In the genomic region with DNA sequence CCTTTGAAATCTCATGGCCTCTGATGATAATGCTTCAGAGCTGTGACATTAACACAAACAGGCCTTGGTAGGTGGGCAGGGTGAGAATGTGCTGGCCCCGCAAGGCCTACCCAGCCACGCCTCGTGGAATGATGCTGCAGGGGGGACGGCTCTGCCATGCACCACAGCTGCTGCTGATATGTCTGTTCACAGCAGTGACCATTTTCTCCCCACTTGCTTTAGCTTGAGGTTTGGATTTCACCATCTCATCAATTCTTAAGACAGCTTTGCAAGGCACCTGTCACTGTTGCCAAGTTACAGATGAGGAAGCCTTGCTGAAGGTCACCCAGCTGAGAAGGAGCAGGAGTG, we compare ENCODE assay signal across 21 cellular contexts.
"Had no signal": no experiment of that assay in that cellular context is flagged by ENCODE, and none has a peak within 500 bp of the region (broad histone marks: within the 10 kb centered on the region; RNA-seq: fewer than 3 reads in every experiment).

No MANE protein-coding gene starts in this region.

- H3K4me3 ChIP-seq: upper lobe of left lung had no signal

- ATAC-seq: activated CD8-positive, alpha-beta memory T cell treated with anti-CD3 and anti-CD28 coated beads, Interleukin-2, amount 10 ng/mL, durations not matched to agents 7 days and 5 days; activated naive CD4-positive, alpha-beta T cell treated with anti-CD3 and anti-CD28 coated beads, Interleukin-2, amount 50 U/mL, for 72 hours; activated T-helper 17 cell treated with anti-CD3 and anti-CD28 coated beads, Interleukin-2, amount 50 U/mL, for 72 hours; esophagus mucosa; stimulated activated naive CD8-positive, alpha-beta T cell treated with anti-CD3 and anti-CD28 coated beads, Interleukin-15, Interleukin-2, amounts not matched to agents 100 U/mL and 50 U/mL, for 24 hours had no signal

- H3K27me3 ChIP-seq: upper lobe of left lung had no signal

- H3K9me3 Mint-ChIP-seq: activated naive CD4-positive, alpha-beta T cell treated with anti-CD3 and anti-CD28 coated beads, Interleukin-2, amount 50 U/mL, for 72 hours; activated T-helper 17 cell treated with anti-CD3 and anti-CD28 coated beads, Interleukin-2, amount 50 U/mL, for 72 hours; brain; neural crest cell; T-helper 1 cell treated with Interleukin-12 subunit alpha and Interleukin-12 subunit beta and Interleukin-4 antibody, amounts not matched to agents 30 μg/mL and 1 μg/mL, for 36 hours had no signal

- H3K4me3 Mint-ChIP-seq: activated CD8-positive, alpha-beta memory T cell treated with anti-CD3 and anti-CD28 coated beads, Interleukin-2, amount 10 ng/mL, durations not matched to agents 7 days and 5 days; activated T-helper 17 cell treated with anti-CD3 and anti-CD28 coated beads, Interleukin-2, amount 50 U/mL, for 72 hours; brain; neural crest cell; T-helper 1 cell treated with Interleukin-12 subunit alpha and Interleukin-12 subunit beta and Interleukin-4 antibody, amounts not matched to agents 30 μg/mL and 1 μg/mL, for 36 hours had no signal

- H3K36me3 ChIP-seq: upper lobe of left lung had no signal

- H3K36me3 Mint-ChIP-seq: activated CD8-positive, alpha-beta memory T cell treated with anti-CD3 and anti-CD28 coated beads, Interleukin-2, amount 10 ng/mL, durations not matched to agents 7 days and 5 days; activated naive CD4-positive, alpha-beta T cell treated with anti-CD3 and anti-CD28 coated beads, Interleukin-2, amount 50 U/mL, for 72 hours; brain had no signal

- FAIRE-seq: colon, endothelial cell of umbilical vein, kidney had no signal

- H3K4me1 Mint-ChIP-seq: activated CD8-positive, alpha-beta memory T cell treated with anti-CD3 and anti-CD28 coated beads, Interleukin-2, amount 10 ng/mL, durations not matched to agents 7 days and 5 days; activated T-helper 17 cell treated with anti-CD3 and anti-CD28 coated beads, Interleukin-2, amount 50 U/mL, for 72 hours had no signal

- H3K27me3 Mint-ChIP-seq: activated CD8-positive, alpha-beta memory T cell treated with anti-CD3 and anti-CD28 coated beads, Interleukin-2, amount 10 ng/mL, durations not matched to agents 7 days and 5 days; activated T-helper 17 cell treated with anti-CD3 and anti-CD28 coated beads, Interleukin-2, amount 50 U/mL, for 72 hours had no signal

- H3K4me1 ChIP-seq: upper lobe of left lung had no signal

- H3K27ac ChIP-seq: upper lobe of left lung had no signal

- H3K9me3 ChIP-seq: upper lobe of left lung had no signal

- DNase-seq: activated CD4-positive, alpha-beta T cell treated with anti-CD3 and anti-CD28 coated beads for 4 hours; activated CD4-positive, alpha-beta T cell treated with anti-CD3 and anti-CD28 coated beads, Interleukin-2, amount 50 U/mL, for 48 hours; activated CD4-positive, CD25-positive, alpha-beta regulatory T cell; activated CD8-positive, alpha-beta memory T cell treated with anti-CD3 and anti-CD28 coated beads, Interleukin-2, amount 10 ng/mL, durations not matched to agents 7 days and 5 days; central memory CD4-positive, alpha-beta T cell; effector memory CD4-positive, alpha-beta T cell; foreskin melanocyte; kidney; mammary epithelial cell; stimulated activated CD4-positive, alpha-beta T cell treated with anti-CD3 and anti-CD28 coated beads, Interleukin-12 subunit alpha, Interleukin-12 subunit beta, amount 100 ng/mL, for 4 hours; stimulated activated CD4-positive, alpha-beta T cell treated with anti-CD3 and anti-CD28 coated beads, Interleukin-4, amount 100 ng/mL, for 4 hours; stimulated activated naive CD8-positive, alpha-beta T cell treated with anti-CD3 and anti-CD28 coated beads, Interleukin-15, Interleukin-2, amounts not matched to agents 100 U/mL and 50 U/mL, for 24 hours; upper lobe of left lung had no signal

- H3K27ac Mint-ChIP-seq: activated CD8-positive, alpha-beta memory T cell treated with anti-CD3 and anti-CD28 coated beads, Interleukin-2, amount 10 ng/mL, durations not matched to agents 7 days and 5 days; activated naive CD4-positive, alpha-beta T cell treated with anti-CD3 and anti-CD28 coated beads, Interleukin-2, amount 50 U/mL, for 72 hours; activated T-helper 17 cell treated with anti-CD3 and anti-CD28 coated beads, Interleukin-2, amount 50 U/mL, for 72 hours; T-helper 1 cell treated with Interleukin-12 subunit alpha and Interleukin-12 subunit beta and Interleukin-4 antibody, amounts not matched to agents 30 μg/mL and 1 μg/mL, for 36 hours had no signal
